Comparison of ENCODE assay signal across 44 cellular contexts in the genomic region with DNA sequence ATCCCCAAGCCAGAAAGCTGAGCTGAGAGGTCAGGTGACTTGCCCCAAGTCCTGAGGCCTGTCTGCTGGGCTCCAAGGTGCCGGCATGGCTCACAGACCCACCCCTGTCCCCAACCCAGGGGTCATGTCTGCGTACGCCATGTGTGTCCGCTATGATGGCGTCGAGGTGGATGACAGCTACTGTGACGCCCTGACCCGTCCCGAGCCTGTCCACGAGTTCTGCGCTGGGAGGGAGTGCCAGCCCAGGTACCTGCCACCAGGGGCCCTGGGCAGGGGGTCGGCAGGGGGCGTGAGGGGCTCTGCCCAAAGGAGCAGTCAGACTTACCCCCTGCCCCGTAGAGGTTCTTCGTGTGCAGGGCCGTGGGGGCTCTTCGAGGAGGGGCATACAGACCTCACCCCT. TPM values are rescaled to one million over a fixed set of nuclear protein-coding genes. Genes with fewer than 3 reads are reported as not detected.
"Had no signal": no experiment of that assay in that cellular context is flagged by ENCODE, and none has a peak within 500 bp of the region (broad histone marks: within the 10 kb centered on the region; RNA-seq: fewer than 3 reads in every experiment).

No MANE protein-coding gene starts in this region.

- DNase-seq: activated effector memory CD4-positive, alpha-beta T cell treated with anti-CD3 and anti-CD28 coated beads, Interleukin-2, amount 50 U/mL, for 16 hours; activated effector memory CD4-positive, alpha-beta T cell treated with Interleukin-2 at 50 U/mL for 16 hours; activated gamma-delta T cell; activated gamma-delta T cell treated with Interleukin-2 at 50 U/mL for 16 hours; activated naive CD4-positive, alpha-beta T cell; activated naive CD4-positive, alpha-beta T cell treated with anti-CD3 and anti-CD28 coated beads for 36 hours; activated naive CD4-positive, alpha-beta T cell treated with anti-CD3 and anti-CD28 coated beads, Interleukin-2, amount 10 ng/mL, durations not matched to agents 7 days and 5 days; activated naive CD4-positive, alpha-beta T cell treated with anti-CD3 and anti-CD28 coated beads, Interleukin-2, amount 50 U/mL, for 16 hours; activated naive CD4-positive, alpha-beta T cell treated with Interleukin-2 at 50 U/mL for 16 hours; activated naive CD8-positive, alpha-beta T cell treated with anti-CD3 and anti-CD28 coated beads for 36 hours; activated naive CD8-positive, alpha-beta T cell treated with anti-CD3 and anti-CD28 coated beads, Interleukin-2, amount 10 ng/mL, durations not matched to agents 7 days and 5 days; activated naive CD8-positive, alpha-beta T cell treated with anti-CD3 and anti-CD28 coated beads, Interleukin-2, amount 50 U/mL, for 24 hours; activated T-cell treated with anti-CD3 and anti-CD28 coated beads for 4 hours; activated T-cell treated with anti-CD3 and anti-CD28 coated beads, Interleukin-2, amount 50 U/mL, for 1 hour; activated T-cell treated with anti-CD3 and anti-CD28 coated beads, Interleukin-2, amount 50 U/mL, for 24 hours; activated T-cell treated with anti-CD3 and anti-CD28 coated beads, Interleukin-2, amount 50 U/mL, for 4 hours; activated T-cell treated with anti-CD3 and anti-CD28 coated beads, Interleukin-2, amount 50 U/mL, for 72 hours; adrenal gland; amniotic stem cell; amygdala; anterior cingulate cortex; aorta; body of pancreas; brain microvascular endothelial cell; caudate nucleus; central memory CD4-positive, alpha-beta T cell; cerebellar nuclear complex had no signal

- H3K9me3 Mint-ChIP-seq: activated naive CD4-positive, alpha-beta T cell treated with anti-CD3 and anti-CD28 coated beads for 36 hours; activated naive CD4-positive, alpha-beta T cell treated with anti-CD3 and anti-CD28 coated beads, Interleukin-2, amount 10 ng/mL, durations not matched to agents 7 days and 5 days; activated naive CD4-positive, alpha-beta T cell treated with anti-CD3 and anti-CD28 coated beads, Interleukin-2, amount 50 U/mL, for 24 hours; activated naive CD4-positive, alpha-beta T cell treated with anti-CD3 and anti-CD28 coated beads, Interleukin-2, amount 50 U/mL, for 72 hours; activated naive CD8-positive, alpha-beta T cell treated with anti-CD3 and anti-CD28 coated beads for 36 hours; activated naive CD8-positive, alpha-beta T cell treated with anti-CD3 and anti-CD28 coated beads, Interleukin-2, amount 10 ng/mL, durations not matched to agents 7 days and 5 days; activated naive CD8-positive, alpha-beta T cell treated with anti-CD3 and anti-CD28 coated beads, Interleukin-2, amount 50 U/mL, for 24 hours; activated T-cell treated with anti-CD3 and anti-CD28 coated beads, Interleukin-2, amount 50 U/mL, for 24 hours; activated T-cell treated with anti-CD3 and anti-CD28 coated beads, Interleukin-2, amount 50 U/mL, for 4 hours; activated T-cell treated with anti-CD3 and anti-CD28 coated beads, Interleukin-2, amount 50 U/mL, for 72 hours; activated T-helper 1 cell treated with anti-CD3 and anti-CD28 coated beads, Interleukin-12 subunit alpha, Interleukin-12 subunit beta, Interleukin-2, Interleukin-4 antibody, amounts not matched to agents 30 ng/mL and 10 ng/mL and 1 ng/mL, durations not matched to agents 14 hours and 24 hours and 36 hours; activated T-helper 17 cell treated with anti-CD3 and anti-CD28 coated beads, Interleukin-2, amount 50 U/mL, for 72 hours; activated T-helper 2 cell treated with anti-CD3 and anti-CD28 coated beads, Interferon-gamma antibody, Interleukin-2, Interleukin-4, amounts not matched to agents 10 μg/mL and 5 μg/mL and 100 μg/mL, durations not matched to agents 14 hours and 24 hours and 36 hours; brain; central memory CD8-positive, alpha-beta T cell had no signal

- H3K4me1 Mint-ChIP-seq: activated naive CD4-positive, alpha-beta T cell treated with anti-CD3 and anti-CD28 coated beads, Interleukin-2, amount 10 ng/mL, durations not matched to agents 7 days and 5 days; activated naive CD8-positive, alpha-beta T cell treated with anti-CD3 and anti-CD28 coated beads, Interleukin-2, amount 10 ng/mL, durations not matched to agents 7 days and 5 days; activated T-helper 17 cell treated with anti-CD3 and anti-CD28 coated beads, Interleukin-2, amount 50 U/mL, for 72 hours had no signal

- ATAC-seq: activated naive CD4-positive, alpha-beta T cell treated with anti-CD3 and anti-CD28 coated beads, Interleukin-2, amount 50 U/mL, for 72 hours; activated naive CD8-positive, alpha-beta T cell treated with anti-CD3 and anti-CD28 coated beads, Interleukin-2, amount 50 U/mL, for 24 hours; activated T-cell treated with anti-CD3 and anti-CD28 coated beads, Interleukin-2, amount 50 U/mL, for 4 hours; activated T-cell treated with anti-CD3 and anti-CD28 coated beads, Interleukin-2, amount 50 U/mL, for 72 hours; activated T-helper 17 cell treated with anti-CD3 and anti-CD28 coated beads, Interleukin-2, amount 50 U/mL, for 72 hours; body of pancreas had no signal

- H3K27me3 ChIP-seq: adrenal gland, ascending aorta, body of pancreas, cardiac muscle cell had no signal

- H3K27ac ChIP-seq: ascending aorta, body of pancreas, brain microvascular endothelial cell, breast epithelium, cardiac muscle cell had no signal

- H3K36me3 ChIP-seq: adrenal gland, ascending aorta, brain microvascular endothelial cell, breast epithelium, cardiac muscle cell had no signal

- H3K27ac Mint-ChIP-seq: activated naive CD4-positive, alpha-beta T cell treated with anti-CD3 and anti-CD28 coated beads for 36 hours; activated naive CD4-positive, alpha-beta T cell treated with anti-CD3 and anti-CD28 coated beads, Interleukin-2, amount 10 ng/mL, durations not matched to agents 7 days and 5 days; activated naive CD4-positive, alpha-beta T cell treated with anti-CD3 and anti-CD28 coated beads, Interleukin-2, amount 50 U/mL, for 24 hours; activated naive CD4-positive, alpha-beta T cell treated with anti-CD3 and anti-CD28 coated beads, Interleukin-2, amount 50 U/mL, for 72 hours; activated naive CD8-positive, alpha-beta T cell; activated naive CD8-positive, alpha-beta T cell treated with anti-CD3 and anti-CD28 coated beads for 36 hours; activated naive CD8-positive, alpha-beta T cell treated with anti-CD3 and anti-CD28 coated beads, Interleukin-2, amount 10 ng/mL, durations not matched to agents 7 days and 5 days; activated naive CD8-positive, alpha-beta T cell treated with anti-CD3 and anti-CD28 coated beads, Interleukin-2, amount 50 U/mL, for 24 hours; activated T-cell treated with anti-CD3 and anti-CD28 coated beads, Interleukin-2, amount 50 U/mL, for 24 hours; activated T-cell treated with anti-CD3 and anti-CD28 coated beads, Interleukin-2, amount 50 U/mL, for 72 hours; activated T-helper 1 cell treated with anti-CD3 and anti-CD28 coated beads, Interleukin-12 subunit alpha, Interleukin-12 subunit beta, Interleukin-2, Interleukin-4 antibody, amounts not matched to agents 30 ng/mL and 10 ng/mL and 1 ng/mL, durations not matched to agents 14 hours and 24 hours and 36 hours; activated T-helper 17 cell treated with anti-CD3 and anti-CD28 coated beads, Interleukin-2, amount 50 U/mL, for 72 hours; activated T-helper 2 cell treated with anti-CD3 and anti-CD28 coated beads, Interferon-gamma antibody, Interleukin-2, Interleukin-4, amounts not matched to agents 10 μg/mL and 5 μg/mL and 100 μg/mL, durations not matched to agents 14 hours and 24 hours and 36 hours had no signal

- H3K36me3 Mint-ChIP-seq: activated naive CD4-positive, alpha-beta T cell treated with anti-CD3 and anti-CD28 coated beads, Interleukin-2, amount 10 ng/mL, durations not matched to agents 7 days and 5 days; activated naive CD4-positive, alpha-beta T cell treated with anti-CD3 and anti-CD28 coated beads, Interleukin-2, amount 50 U/mL, for 24 hours; activated naive CD4-positive, alpha-beta T cell treated with anti-CD3 and anti-CD28 coated beads, Interleukin-2, amount 50 U/mL, for 72 hours; activated naive CD8-positive, alpha-beta T cell; activated naive CD8-positive, alpha-beta T cell treated with anti-CD3 and anti-CD28 coated beads for 36 hours; activated naive CD8-positive, alpha-beta T cell treated with anti-CD3 and anti-CD28 coated beads, Interleukin-2, amount 10 ng/mL, durations not matched to agents 7 days and 5 days; brain had no signal

- H3K27me3 Mint-ChIP-seq: activated naive CD4-positive, alpha-beta T cell treated with anti-CD3 and anti-CD28 coated beads, Interleukin-2, amount 10 ng/mL, durations not matched to agents 7 days and 5 days; activated naive CD4-positive, alpha-beta T cell treated with anti-CD3 and anti-CD28 coated beads, Interleukin-2, amount 50 U/mL, for 24 hours; activated naive CD8-positive, alpha-beta T cell; activated naive CD8-positive, alpha-beta T cell treated with anti-CD3 and anti-CD28 coated beads for 36 hours; activated naive CD8-positive, alpha-beta T cell treated with anti-CD3 and anti-CD28 coated beads, Interleukin-2, amount 10 ng/mL, durations not matched to agents 7 days and 5 days; activated naive CD8-positive, alpha-beta T cell treated with anti-CD3 and anti-CD28 coated beads, Interleukin-2, amount 50 U/mL, for 24 hours; activated T-cell treated with anti-CD3 and anti-CD28 coated beads, Interleukin-2, amount 50 U/mL, for 24 hours; activated T-helper 17 cell treated with anti-CD3 and anti-CD28 coated beads, Interleukin-2, amount 50 U/mL, for 72 hours; central memory CD8-positive, alpha-beta T cell had no signal

- H3K4me3 ChIP-seq: adrenal gland, ascending aorta, body of pancreas, breast epithelium, cardiac muscle cell had no signal

- H3K4me3 Mint-ChIP-seq: activated naive CD4-positive, alpha-beta T cell treated with anti-CD3 and anti-CD28 coated beads for 36 hours; activated naive CD4-positive, alpha-beta T cell treated with anti-CD3 and anti-CD28 coated beads, Interleukin-2, amount 10 ng/mL, durations not matched to agents 7 days and 5 days; activated naive CD4-positive, alpha-beta T cell treated with anti-CD3 and anti-CD28 coated beads, Interleukin-2, amount 50 U/mL, for 24 hours; activated naive CD8-positive, alpha-beta T cell; activated naive CD8-positive, alpha-beta T cell treated with anti-CD3 and anti-CD28 coated beads for 36 hours; activated naive CD8-positive, alpha-beta T cell treated with anti-CD3 and anti-CD28 coated beads, Interleukin-2, amount 10 ng/mL, durations not matched to agents 7 days and 5 days; activated naive CD8-positive, alpha-beta T cell treated with anti-CD3 and anti-CD28 coated beads, Interleukin-2, amount 50 U/mL, for 24 hours; activated T-cell treated with anti-CD3 and anti-CD28 coated beads, Interleukin-2, amount 50 U/mL, for 24 hours; activated T-cell treated with anti-CD3 and anti-CD28 coated beads, Interleukin-2, amount 50 U/mL, for 4 hours; activated T-cell treated with anti-CD3 and anti-CD28 coated beads, Interleukin-2, amount 50 U/mL, for 72 hours; activated T-helper 1 cell treated with anti-CD3 and anti-CD28 coated beads, Interleukin-12 subunit alpha, Interleukin-12 subunit beta, Interleukin-2, Interleukin-4 antibody, amounts not matched to agents 30 ng/mL and 10 ng/mL and 1 ng/mL, durations not matched to agents 14 hours and 24 hours and 36 hours; activated T-helper 17 cell treated with anti-CD3 and anti-CD28 coated beads, Interleukin-2, amount 50 U/mL, for 72 hours; brain; central memory CD8-positive, alpha-beta T cell had no signal

- H3K9me3 ChIP-seq: adrenal gland, ascending aorta, body of pancreas, breast epithelium had no signal

RNA-seq across cellular contexts. Expression of gene ADAMTSL2, which starts 32.3 kb away (rescaled TPM):
- total RNA-seq: activated T-helper 1 cell treated with anti-CD3 and anti-CD28 coated beads, Interleukin-12 subunit alpha, Interleukin-12 subunit beta, Interleukin-2, Interleukin-4 antibody, amounts not matched to agents 30 ng/mL and 10 ng/mL and 1 ng/mL, durations not matched to agents 14 hours and 24 hours and 36 hours; activated T-helper 17 cell treated with anti-CD3 and anti-CD28 coated beads, Interleukin-2, amount 50 U/mL, for 72 hours; activated T-helper 2 cell treated with anti-CD3 and anti-CD28 coated beads, Interferon-gamma antibody, Interleukin-2, Interleukin-4, amounts not matched to agents 10 μg/mL and 5 μg/mL and 100 μg/mL, durations not matched to agents 14 hours and 24 hours and 36 hours; bronchial epithelial cell had no signal

RNA-seq across cellular contexts. Expression of gene MYMK, which starts 42.1 kb away (rescaled TPM):
- total RNA-seq: activated naive CD4-positive, alpha-beta T cell treated with anti-CD3 and anti-CD28 coated beads for 36 hours; activated naive CD4-positive, alpha-beta T cell treated with anti-CD3 and anti-CD28 coated beads, Interleukin-2, amount 50 U/mL, for 72 hours; activated naive CD8-positive, alpha-beta T cell treated with anti-CD3 and anti-CD28 coated beads for 36 hours; activated naive CD8-positive, alpha-beta T cell treated with anti-CD3 and anti-CD28 coated beads, Interleukin-2, amount 10 ng/mL, durations not matched to agents 7 days and 5 days; activated T-cell treated with anti-CD3 and anti-CD28 coated beads, Interleukin-2, amount 50 U/mL, for 4 hours; activated T-cell treated with anti-CD3 and anti-CD28 coated beads, Interleukin-2, amount 50 U/mL, for 72 hours; activated T-helper 1 cell treated with anti-CD3 and anti-CD28 coated beads, Interleukin-12 subunit alpha, Interleukin-12 subunit beta, Interleukin-2, Interleukin-4 antibody, amounts not matched to agents 30 ng/mL and 10 ng/mL and 1 ng/mL, durations not matched to agents 14 hours and 24 hours and 36 hours; activated T-helper 17 cell treated with anti-CD3 and anti-CD28 coated beads, Interleukin-2, amount 50 U/mL, for 72 hours; activated T-helper 2 cell treated with anti-CD3 and anti-CD28 coated beads, Interferon-gamma antibody, Interleukin-2, Interleukin-4, amounts not matched to agents 10 μg/mL and 5 μg/mL and 100 μg/mL, durations not matched to agents 14 hours and 24 hours and 36 hours; adrenal gland; aorta; ascending aorta; astrocyte; body of pancreas; breast epithelium; bronchial epithelial cell; cardiac muscle cell; cardiac septum; cerebellum; chondrocyte had no signal
- polyA plus RNA-seq: adipose tissue, adrenal gland, aorta, cardiac muscle cell had no signal

RNA-seq across cellular contexts. Expression of gene FAM163B, which starts 42.4 kb away (rescaled TPM):
- total RNA-seq: activated naive CD4-positive, alpha-beta T cell treated with anti-CD3 and anti-CD28 coated beads for 36 hours; activated naive CD4-positive, alpha-beta T cell treated with anti-CD3 and anti-CD28 coated beads, Interleukin-2, amount 50 U/mL, for 72 hours; activated naive CD8-positive, alpha-beta T cell treated with anti-CD3 and anti-CD28 coated beads for 36 hours; activated naive CD8-positive, alpha-beta T cell treated with anti-CD3 and anti-CD28 coated beads, Interleukin-2, amount 10 ng/mL, durations not matched to agents 7 days and 5 days; activated T-cell treated with anti-CD3 and anti-CD28 coated beads, Interleukin-2, amount 50 U/mL, for 4 hours; activated T-cell treated with anti-CD3 and anti-CD28 coated beads, Interleukin-2, amount 50 U/mL, for 72 hours; activated T-helper 1 cell treated with anti-CD3 and anti-CD28 coated beads, Interleukin-12 subunit alpha, Interleukin-12 subunit beta, Interleukin-2, Interleukin-4 antibody, amounts not matched to agents 30 ng/mL and 10 ng/mL and 1 ng/mL, durations not matched to agents 14 hours and 24 hours and 36 hours; activated T-helper 17 cell treated with anti-CD3 and anti-CD28 coated beads, Interleukin-2, amount 50 U/mL, for 72 hours; activated T-helper 2 cell treated with anti-CD3 and anti-CD28 coated beads, Interferon-gamma antibody, Interleukin-2, Interleukin-4, amounts not matched to agents 10 μg/mL and 5 μg/mL and 100 μg/mL, durations not matched to agents 14 hours and 24 hours and 36 hours; aorta; ascending aorta; astrocyte; breast epithelium; bronchial epithelial cell; cardiac septum; chondrocyte had no signal
- polyA plus RNA-seq: adipose tissue, aorta, cardiac muscle cell had no signal
